In the genomic region with DNA sequence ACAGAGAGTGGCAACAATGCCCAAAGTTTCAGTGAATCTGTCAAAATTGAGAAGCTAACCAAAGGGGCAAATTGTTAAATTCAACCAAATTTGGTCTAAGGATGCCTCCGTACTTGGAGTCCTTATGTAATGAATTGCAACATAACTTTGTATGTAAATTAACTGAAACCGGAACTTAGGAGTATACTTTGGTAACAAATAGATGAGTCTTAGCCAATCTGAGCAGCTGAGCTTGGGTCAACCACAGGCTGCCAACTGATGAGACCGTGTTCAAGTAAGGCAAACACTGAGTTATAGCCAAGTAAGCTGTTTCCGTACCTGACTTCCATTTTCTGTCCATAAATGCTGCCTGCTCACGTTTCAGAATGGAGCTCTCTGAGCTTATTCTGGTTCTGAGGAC, we compare ENCODE assay signal across 1 cellular context.
TF ChIP-seq lines count a peak whose summit lies in the region.

No MANE protein-coding gene starts in this region.

TF ChIP-seq in HepG2, 621 proteins besides CTCF, POLR2A, EP300 and RAD21 (continued from another document):
- TF ChIP-seq, protein P1, sequence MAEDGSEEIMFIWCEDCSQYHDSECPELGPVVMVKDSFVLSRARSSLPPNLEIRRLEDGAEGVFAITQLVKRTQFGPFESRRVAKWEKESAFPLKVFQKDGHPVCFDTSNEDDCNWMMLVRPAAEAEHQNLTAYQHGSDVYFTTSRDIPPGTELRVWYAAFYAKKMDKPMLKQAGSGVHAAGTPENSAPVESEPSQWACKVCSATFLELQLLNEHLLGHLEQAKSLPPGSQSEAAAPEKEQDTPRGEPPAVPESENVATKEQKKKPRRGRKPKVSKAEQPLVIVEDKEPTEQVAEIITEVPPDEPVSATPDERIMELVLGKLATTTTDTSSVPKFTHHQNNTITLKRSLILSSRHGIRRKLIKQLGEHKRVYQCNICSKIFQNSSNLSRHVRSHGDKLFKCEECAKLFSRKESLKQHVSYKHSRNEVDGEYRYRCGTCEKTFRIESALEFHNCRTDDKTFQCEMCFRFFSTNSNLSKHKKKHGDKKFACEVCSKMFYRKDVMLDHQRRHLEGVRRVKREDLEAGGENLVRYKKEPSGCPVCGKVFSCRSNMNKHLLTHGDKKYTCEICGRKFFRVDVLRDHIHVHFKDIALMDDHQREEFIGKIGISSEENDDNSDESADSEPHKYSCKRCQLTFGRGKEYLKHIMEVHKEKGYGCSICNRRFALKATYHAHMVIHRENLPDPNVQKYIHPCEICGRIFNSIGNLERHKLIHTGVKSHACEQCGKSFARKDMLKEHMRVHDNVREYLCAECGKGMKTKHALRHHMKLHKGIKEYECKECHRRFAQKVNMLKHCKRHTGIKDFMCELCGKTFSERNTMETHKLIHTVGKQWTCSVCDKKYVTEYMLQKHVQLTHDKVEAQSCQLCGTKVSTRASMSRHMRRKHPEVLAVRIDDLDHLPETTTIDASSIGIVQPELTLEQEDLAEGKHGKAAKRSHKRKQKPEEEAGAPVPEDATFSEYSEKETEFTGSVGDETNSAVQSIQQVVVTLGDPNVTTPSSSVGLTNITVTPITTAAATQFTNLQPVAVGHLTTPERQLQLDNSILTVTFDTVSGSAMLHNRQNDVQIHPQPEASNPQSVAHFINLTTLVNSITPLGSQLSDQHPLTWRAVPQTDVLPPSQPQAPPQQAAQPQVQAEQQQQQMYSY (CRISPR knock-in tag; IDR thresholded peaks at IDR 0.05), result no peak
- TF ChIP-seq SNAI1 (CRISPR knock-in tag; IDR thresholded peaks at IDR 0.05; ENCODE audit: borderline replicate concordance) (no peak), NBN (conservative IDR thresholded peaks at IDR 0.05) (no peak), ZMYM4 (CRISPR knock-in tag; IDR thresholded peaks at IDR 0.05) (0 out of 2 replicates have a peak, but pooled peaks have one; percentile 29), ZBTB3 (CRISPR knock-in tag; IDR thresholded peaks at IDR 0.05; ENCODE audit: borderline replicate concordance, low read depth) (no peak), TBX2 (CRISPR knock-in tag; IDR thresholded peaks at IDR 0.05; ENCODE audit: borderline replicate concordance) (no peak)
- TF ChIP-seq, protein P2, sequence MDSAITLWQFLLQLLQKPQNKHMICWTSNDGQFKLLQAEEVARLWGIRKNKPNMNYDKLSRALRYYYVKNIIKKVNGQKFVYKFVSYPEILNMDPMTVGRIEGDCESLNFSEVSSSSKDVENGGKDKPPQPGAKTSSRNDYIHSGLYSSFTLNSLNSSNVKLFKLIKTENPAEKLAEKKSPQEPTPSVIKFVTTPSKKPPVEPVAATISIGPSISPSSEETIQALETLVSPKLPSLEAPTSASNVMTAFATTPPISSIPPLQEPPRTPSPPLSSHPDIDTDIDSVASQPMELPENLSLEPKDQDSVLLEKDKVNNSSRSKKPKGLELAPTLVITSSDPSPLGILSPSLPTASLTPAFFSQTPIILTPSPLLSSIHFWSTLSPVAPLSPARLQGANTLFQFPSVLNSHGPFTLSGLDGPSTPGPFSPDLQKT (CRISPR knock-in tag; IDR thresholded peaks at IDR 0.05; ENCODE audit: borderline replicate concordance), result no peak
